In the genomic region with DNA sequence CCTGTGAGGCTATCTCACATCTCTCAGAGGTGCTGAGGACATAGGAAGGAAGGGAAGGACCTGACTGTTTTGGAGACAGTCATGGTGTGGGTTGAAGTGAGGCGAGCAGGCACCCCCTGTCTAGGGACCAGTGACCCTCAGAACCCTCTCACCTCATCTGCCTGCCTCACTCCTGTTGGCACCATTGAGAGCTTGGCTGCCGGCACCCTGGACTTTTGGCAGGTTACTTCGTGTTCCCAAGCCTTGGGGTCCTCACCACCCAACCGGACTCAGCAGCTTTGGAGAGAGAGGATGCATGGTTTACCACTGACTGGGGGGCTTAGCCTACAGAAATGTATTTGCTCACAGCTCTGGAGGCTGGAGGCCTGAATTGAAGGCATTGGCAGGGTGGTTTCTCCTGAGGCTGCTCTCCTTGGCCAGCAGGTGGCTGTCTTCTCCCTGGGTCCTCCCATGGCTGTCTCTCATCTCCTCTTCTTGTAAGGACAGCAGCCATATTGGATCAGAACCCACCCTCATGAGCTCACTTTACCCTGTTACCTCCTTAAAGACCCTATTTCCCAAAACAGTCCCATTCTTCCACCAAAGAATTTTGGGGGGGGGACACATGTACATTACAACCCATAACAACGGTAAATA, we compare ENCODE assay signal across 8 cellular contexts.
DNase-seq lines count a peak whose midpoint lies in the region; ATAC-seq and TF ChIP-seq lines count a peak whose summit lies in the region.

No MANE protein-coding gene starts in this region.

- no peaks in the 10 kb centered on the region for H3K27me3 ChIP-seq in testis

- TF ChIP-seq POLR2A in testis (IDR thresholded peaks at IDR 0.05) = no peak

- WGBS in testis, 2 donors = 88 to 95% methylated on average over 5 of the region's 5 CpGs

- no peak overlapping the region for H3K27ac ChIP-seq in testis

- no peaks in the 10 kb centered on the region for H3K9me3 ChIP-seq in testis

- DNase-seq in Daoy (ENCODE audit: low read depth) = peak; percentile 65
- peak; percentile 72 for DNase-seq in NCI-H69 (lab: John Stamatoyannopoulos, UW)
- DNase-seq in epithelial cell of esophagus (ENCODE audit: low read depth) = peak; percentile 28
- peak; percentile 49 for DNase-seq in testis
- no peak for DNase-seq in GDM1 (lab: John Stamatoyannopoulos, UW)
- no peak for DNase-seq in cortex of kidney (lab: John Stamatoyannopoulos, UW)

- H3K36me3 ChIP-seq in testis (ENCODE audit: low read depth, missing control alignments) = no peaks in the 10 kb centered on the region

- intact Hi-C loops in testis (cut with DNase I; ENCODE audit: low total_unique reads) = no loop called here

- TF ChIP-seq CTCF in epithelial cell of esophagus (IDR thresholded peaks at IDR 0.05; ENCODE audit: insufficient read depth, low read depth, low read length, missing control alignments) (peak; percentile 58), testis (IDR thresholded peaks at IDR 0.05) (peak in 1 of 3 experiments; percentile 30)

- no peaks in the 10 kb centered on the region for H3K4me1 ChIP-seq in testis

- peak; percentile 63 for ATAC-seq in GM19043 (IDR thresholded peaks at IDR 0.05; ENCODE audit: low read depth, unreplicated experiment)
- ATAC-seq in HG03095 (IDR thresholded peaks at IDR 0.05; ENCODE audit: unreplicated experiment) = peak; percentile 78

- no peak overlapping the region for H3K4me3 ChIP-seq in epithelial cell of esophagus (ENCODE audit: low read length)
- no peak overlapping the region for H3K4me3 ChIP-seq in testis

Comparison
In these comparisons a context has a peak if more than half of its experiments do, and no peak if none do; other contexts are left out.
1. DNase-seq: peak in Daoy (single experiment), NCI-H69 (single experiment), epithelial cell of esophagus (single experiment) and testis (single experiment); none in GDM1 (single experiment) and cortex of kidney (single experiment).